8 cellular contexts compared by ENCODE assay signal in the genomic region with DNA sequence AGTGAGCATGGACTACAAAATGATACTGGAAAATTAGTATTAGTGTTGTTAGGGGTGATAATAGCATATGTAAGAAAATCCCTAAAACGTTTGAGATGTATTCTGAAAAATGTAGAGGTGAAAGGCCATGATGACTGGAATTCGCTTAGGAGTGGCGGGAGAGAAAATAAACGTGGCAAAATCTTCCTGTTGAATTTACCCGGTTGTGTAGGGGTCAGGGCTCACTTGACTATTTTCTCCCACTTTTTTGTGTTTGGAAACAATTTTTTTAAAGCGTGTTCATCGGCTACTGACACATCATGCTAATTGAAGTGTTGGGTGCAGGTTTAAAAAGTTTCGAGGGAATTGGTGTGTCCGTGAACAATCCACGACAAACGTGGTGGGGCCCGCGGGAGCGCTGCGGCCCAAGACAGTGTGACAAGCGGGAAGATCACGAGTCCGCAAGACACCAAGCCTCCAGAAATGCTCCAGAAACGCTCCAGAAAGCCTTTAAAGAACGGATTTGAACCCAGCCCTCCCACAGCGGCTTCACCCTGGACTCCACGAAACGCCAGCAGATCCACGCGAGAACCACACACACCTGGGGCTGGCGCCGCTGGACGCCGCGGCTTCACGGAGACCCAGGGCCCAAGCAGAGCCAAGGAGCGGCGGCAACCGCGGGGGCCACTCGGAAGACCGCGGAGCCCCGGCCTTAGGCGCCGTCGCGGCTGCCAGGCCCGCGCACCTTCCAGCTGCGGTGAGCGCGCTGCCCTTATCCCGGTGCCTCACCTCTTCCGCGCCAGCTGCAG. TPM values are rescaled to one million over a fixed set of nuclear protein-coding genes. Genes with fewer than 3 reads are reported as not detected.
DNase-seq lines count a peak whose midpoint lies in the region; ATAC-seq, FAIRE-seq and TF ChIP-seq lines count a peak whose summit lies in the region.

No MANE protein-coding gene starts in this region.

- TF ChIP-seq POLR2A in A549 (IDR thresholded peaks at IDR 0.05; ENCODE audit: low read length) = no peak
- TF ChIP-seq POLR2A in GM18505 (IDR thresholded peaks at IDR 0.05; ENCODE audit: borderline replicate concordance, extremely low read depth, insufficient read depth, insufficient read length) = no peak
- TF ChIP-seq POLR2A in adrenal gland (IDR thresholded peaks at IDR 0.05) = no peak

- H3F3A ChIP-seq in smooth muscle cell (ENCODE audit: low read depth) = peaks cover 11% of the 10 kb centered on the region

- FAIRE-seq in A549 (lab: Jason Lieb, UNC) = no peak

- H3K79me2 ChIP-seq in smooth muscle cell (ENCODE audit: low read depth) = peaks cover 50% of the 10 kb centered on the region

- no peak for TF ChIP-seq EP300 in A549 (IDR thresholded peaks at IDR 0.05)

- CTCF ChIA-PET in A549 (lab: Yijun Ruan, JAX) = interaction anchor here (0.6 to 0.7 kb wide), 2 partner anchors 205 to 376 kb away, joined by 3 read pairs; no protein-coding TSS in a partner anchor

- no peak for TF ChIP-seq RAD21 in A549 (conservative IDR thresholded peaks at IDR 0.05 in 1 of 2, IDR thresholded peaks at IDR 0.05 in 1 of 2)

- H3K27ac Mint-ChIP-seq in IgD-negative memory B cell = peak overlapping the region; percentile 76 to 96 (median 95)

- POLR2A ChIA-PET in A549 (lab: Yijun Ruan, JAX) = interaction anchor here (0.8 to 1.4 kb wide), 8 partner anchors 11 to 400 kb away, joined by 3 to 5 read pairs (median 4); a partner anchor contains a TSS

- DNase-seq in A549 (ENCODE audit: low read depth in 1 of 2, low spot score in 1 of 2) = peak in 1 of 2 experiments; percentile 4
- DNase-seq in adrenal gland = peak; percentile 30 to 66 (median 45)
- no peak for DNase-seq in smooth muscle cell (lab: John Stamatoyannopoulos, UW; ENCODE audit: unreplicated experiment)
- DNase-seq in stimulated activated naive CD4-positive, alpha-beta T cell treated with Interleukin-2 at 50 U/mL for 16 hours (lab: John Stamatoyannopoulos, UW) = no peak
- DNase-seq in occipital lobe (lab: John Stamatoyannopoulos, UW) = no peak

- H3K9ac ChIP-seq in iPS-15b (ENCODE audit: low read depth, low read length) (peak overlapping the region; percentile 80), smooth muscle cell (ENCODE audit: low read depth) (peak overlapping the region; percentile 95)

- H3K4me3 Mint-ChIP-seq in IgD-negative memory B cell = peak overlapping the region; percentile 98 to 99 (median 98)

- no peaks in the 10 kb centered on the region for H3K36me3 Mint-ChIP-seq in IgD-negative memory B cell

- H3K4me1 Mint-ChIP-seq in IgD-negative memory B cell = peaks cover 23 to 45% (median 45%) of the 10 kb centered on the region in 3 donors

- no peaks in the 10 kb centered on the region for H3K9me3 ChIP-seq in A549
- no peaks in the 10 kb centered on the region for H3K9me3 ChIP-seq in adrenal gland (replicated peaks in 1 of 3)
- H3K9me3 ChIP-seq in iPS-15b (ENCODE audit: control insufficient read depth, insufficient read depth, low read length) = no peaks in the 10 kb centered on the region
- no peaks in the 10 kb centered on the region for H3K9me3 ChIP-seq in smooth muscle cell (replicated peaks; ENCODE audit: low read depth)

- H3K27ac ChIP-seq in A549 = peak overlapping the region; percentile 93 to 94
- H3K27ac ChIP-seq in adrenal gland = peak overlapping the region in 4 of 5 donors; percentile 84 to 94 (median 86)
- H3K27ac ChIP-seq in smooth muscle cell (ENCODE audit: low read depth) = peak overlapping the region; percentile 82

- H3K4me3 ChIP-seq in A549 = peak overlapping the region; percentile 94
- H3K4me3 ChIP-seq in adrenal gland = peak overlapping the region; percentile 39 to 76 (median 59)
- H3K4me3 ChIP-seq in iPS-15b (ENCODE audit: low read depth, low read length) = peak overlapping the region; percentile 92
- H3K4me3 ChIP-seq in smooth muscle cell = peak overlapping the region; percentile 70

- H3K27me3 ChIP-seq in adrenal gland (no peaks in the 10 kb centered on the region), iPS-15b (ENCODE audit: control insufficient read depth, insufficient read depth, low read length) (no peaks in the 10 kb centered on the region), smooth muscle cell (ENCODE audit: low read depth) (no peaks in the 10 kb centered on the region)

- intact Hi-C loops in adrenal gland (cut with DNase I) = loop anchor here in 1 of 2 donors (10.0 kb wide), 1 partner anchor 202 kb away; a partner anchor contains a TSS

- no peaks in the 10 kb centered on the region for H3K9me3 Mint-ChIP-seq in IgD-negative memory B cell

- TF ChIP-seq CTCF in A549 (IDR thresholded peaks at IDR 0.05) (no peak), adrenal gland (IDR thresholded peaks at IDR 0.05) (no peak), smooth muscle cell (IDR thresholded peaks at IDR 0.05; ENCODE audit: borderline replicate concordance, insufficient read depth, poor library complexity, severe bottlenecking) (no peak)

- H4K20me1 ChIP-seq in smooth muscle cell (ENCODE audit: low read depth) = peaks cover 13% of the 10 kb centered on the region

- H3K27me3 Mint-ChIP-seq in IgD-negative memory B cell = no peaks in the 10 kb centered on the region

- H3K4me1 ChIP-seq in A549 (0 out of 3 replicates have a peak, but pooled peaks cover 9% of the 10 kb centered on the region), adrenal gland (replicated peaks in 1 of 2) (peaks cover 7 to 22% of the 10 kb centered on the region in 2 donors), iPS-15b (ENCODE audit: control insufficient read depth, insufficient read depth, low read length) (peaks cover 5% of the 10 kb centered on the region), smooth muscle cell (ENCODE audit: low read depth) (peaks cover 19% of the 10 kb centered on the region)

- ATAC-seq in A549 = peak in 1 of 2 experiments; percentile 61; a peak in 4 of 6 replicates
- ATAC-seq in GM18505 (IDR thresholded peaks at IDR 0.05; ENCODE audit: unreplicated experiment) = peak; percentile 26

- WGBS in A549 (ENCODE audit: missing lambda C conversion rate) = 1% methylated on average over 18 of the region's 51 CpGs
- 0 to 3% (median 1%) methylated on average over 15 to 51 of the region's 51 CpGs for WGBS in adrenal gland, 4 donors
- 1% methylated on average over 51 of the region's 51 CpGs for WGBS in smooth muscle cell (ENCODE audit: low lambda C conversion rate)

- H3K36me3 ChIP-seq in adrenal gland (replicated peaks in 1 of 2) (no peaks in the 10 kb centered on the region), iPS-15b (ENCODE audit: control insufficient read depth, insufficient read depth, low read length) (no peaks in the 10 kb centered on the region), smooth muscle cell (ENCODE audit: low read depth) (no peaks in the 10 kb centered on the region)

- no peak overlapping the region for H2AFZ ChIP-seq in smooth muscle cell (ENCODE audit: low read depth)

- H3K4me2 ChIP-seq in A549 (peak overlapping the region; percentile 95), smooth muscle cell (peak overlapping the region; percentile 95)

TF ChIP-seq in A549, 52 proteins besides CTCF, POLR2A, EP300 and RAD21:
- TF ChIP-seq SREBF2 (IDR thresholded peaks at IDR 0.05) = no peak
- no peak for TF ChIP-seq CEBPB (IDR thresholded peaks at IDR 0.05)
- no peak for TF ChIP-seq KDM5A (IDR thresholded peaks at IDR 0.05)
- TF ChIP-seq, protein P1, sequence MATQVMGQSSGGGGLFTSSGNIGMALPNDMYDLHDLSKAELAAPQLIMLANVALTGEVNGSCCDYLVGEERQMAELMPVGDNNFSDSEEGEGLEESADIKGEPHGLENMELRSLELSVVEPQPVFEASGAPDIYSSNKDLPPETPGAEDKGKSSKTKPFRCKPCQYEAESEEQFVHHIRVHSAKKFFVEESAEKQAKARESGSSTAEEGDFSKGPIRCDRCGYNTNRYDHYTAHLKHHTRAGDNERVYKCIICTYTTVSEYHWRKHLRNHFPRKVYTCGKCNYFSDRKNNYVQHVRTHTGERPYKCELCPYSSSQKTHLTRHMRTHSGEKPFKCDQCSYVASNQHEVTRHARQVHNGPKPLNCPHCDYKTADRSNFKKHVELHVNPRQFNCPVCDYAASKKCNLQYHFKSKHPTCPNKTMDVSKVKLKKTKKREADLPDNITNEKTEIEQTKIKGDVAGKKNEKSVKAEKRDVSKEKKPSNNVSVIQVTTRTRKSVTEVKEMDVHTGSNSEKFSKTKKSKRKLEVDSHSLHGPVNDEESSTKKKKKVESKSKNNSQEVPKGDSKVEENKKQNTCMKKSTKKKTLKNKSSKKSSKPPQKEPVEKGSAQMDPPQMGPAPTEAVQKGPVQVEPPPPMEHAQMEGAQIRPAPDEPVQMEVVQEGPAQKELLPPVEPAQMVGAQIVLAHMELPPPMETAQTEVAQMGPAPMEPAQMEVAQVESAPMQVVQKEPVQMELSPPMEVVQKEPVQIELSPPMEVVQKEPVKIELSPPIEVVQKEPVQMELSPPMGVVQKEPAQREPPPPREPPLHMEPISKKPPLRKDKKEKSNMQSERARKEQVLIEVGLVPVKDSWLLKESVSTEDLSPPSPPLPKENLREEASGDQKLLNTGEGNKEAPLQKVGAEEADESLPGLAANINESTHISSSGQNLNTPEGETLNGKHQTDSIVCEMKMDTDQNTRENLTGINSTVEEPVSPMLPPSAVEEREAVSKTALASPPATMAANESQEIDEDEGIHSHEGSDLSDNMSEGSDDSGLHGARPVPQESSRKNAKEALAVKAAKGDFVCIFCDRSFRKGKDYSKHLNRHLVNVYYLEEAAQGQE (IDR thresholded peaks at IDR 0.05) = peak; percentile 31; the same call in 1 of the 2 replicates
- no peak for TF ChIP-seq NPAS2 (CRISPR knock-in tag; IDR thresholded peaks at IDR 0.05; ENCODE audit: borderline replicate concordance)
- no peak for TF ChIP-seq JUNB (IDR thresholded peaks at IDR 0.05)

RNA-seq across cellular contexts. Expression of a gene that starts 0.6 kb away (rescaled TPM):
- polyA plus RNA-seq in A549 (2011; rRNA removed) = 84.1 and 95.8 TPM in 2 replicates
- 61.2 TPM in 2 replicates for polyA plus RNA-seq in A549 (2012; cell fraction: cytosol; rRNA removed)
- 13.9 and 21.7 TPM in 2 replicates for polyA plus RNA-seq in A549 (2012; cell fraction: nucleus; rRNA removed)
- polyA plus RNA-seq in A549 (2017; fragmentation: RNase III; extraction: RNeasy Plus Mini Kit Qiagen cat#74134 plus additional on column Dnase treatment) = 96.0 to 102 TPM (median 98.8 TPM) in 3 replicates
- polyA minus RNA-seq in A549 (2011; rRNA and poly(A)+ RNA removed) = 7.7 and 10.1 TPM in 2 replicates
- polyA plus RNA-seq in IgD-negative memory B cell = 39.4 TPM
- total RNA-seq in adrenal gland = 10 to 100 TPM; 19.0 to 59.8 (median 32.6) TPM
- 100 to 1,000 TPM in 1 of 3 donors, 10 to 100 TPM in 2; 27.1 to 104 (median 45.6) TPM for polyA plus RNA-seq in adrenal gland
- total RNA-seq in smooth muscle cell = 39.9 and 55.2 TPM in 2 replicates
- 60.7 and 62.8 TPM in 2 replicates for polyA plus RNA-seq in smooth muscle cell
- 23.7 TPM for total RNA-seq in occipital lobe

Comparison
In these comparisons a context has a peak if more than half of its experiments do, and no peak if none do; other contexts are left out.
1. DNase-seq: peak in adrenal gland (7 of 7); none in smooth muscle cell (single experiment), stimulated activated naive CD4-positive, alpha-beta T cell treated with Interleukin-2 at 50 U/mL for 16 hours (single experiment) and occipital lobe (single experiment).
2. Peak in every context shown above with its lines, with median percentiles within 50 percentile points of each other: H3K27ac ChIP-seq and H3K4me3 ChIP-seq.